Comparison of ENCODE assay signal across 11 cellular contexts in the genomic region with DNA sequence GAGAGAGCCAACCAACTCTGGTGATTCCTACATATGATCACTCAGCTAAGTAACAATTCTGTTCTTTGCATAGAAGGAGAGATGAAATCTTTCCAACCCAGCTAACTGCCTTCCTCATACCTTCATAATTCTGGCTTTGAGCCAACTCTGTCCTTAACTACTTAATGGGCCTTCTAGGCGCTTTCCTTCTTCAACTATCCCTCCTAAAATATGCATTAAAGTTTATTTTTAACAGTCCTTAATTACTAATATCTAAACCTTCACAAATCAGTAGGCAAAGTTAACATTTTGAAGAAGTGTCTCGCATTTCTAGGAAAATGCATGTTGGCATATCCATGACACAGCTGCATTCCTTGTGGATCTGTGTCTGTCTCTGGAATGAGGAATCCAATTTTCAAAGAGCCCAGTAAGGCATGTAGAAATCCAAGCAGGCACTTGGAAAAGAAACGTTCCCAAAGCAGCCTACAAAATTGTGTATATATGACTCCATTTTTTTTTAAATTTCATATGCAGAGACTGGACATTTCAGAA.
DNase-seq lines count a peak whose midpoint lies in the region; ATAC-seq and TF ChIP-seq lines count a peak whose summit lies in the region.
"Had no signal": no experiment of that assay in that cellular context is flagged by ENCODE, and none has a peak within 500 bp of the region (broad histone marks: within the 10 kb centered on the region; RNA-seq: fewer than 3 reads in every experiment).

No MANE protein-coding gene starts in this region.

- peak; percentile 20 for DNase-seq in NCI-H82 (lab: John Stamatoyannopoulos, UW)
- no peak for DNase-seq in NCI-H82 treated with DMSO at 0.1 percent for 48 hours (lab: John Stamatoyannopoulos, UW; ENCODE audit: unreplicated experiment)
- peak; percentile 63 for DNase-seq in RPMI7951 (ENCODE audit: low read depth)
- DNase-seq in fibroblast of the aortic adventitia (ENCODE audit: low read depth), result peak; percentile 34
- DNase-seq in stromal cell of bone marrow (ENCODE audit: low read depth), result peak; percentile 21
- DNase-seq in ACHN, result no peak
- DNase-seq in NCI-H2081 treated with DMSO at 0.1 percent for 48 hours (lab: John Stamatoyannopoulos, UW), result no peak
- DNase-seq in left ventricle myocardium superior, result no peak
- DNase-seq: NCI-H1930, pancreas, T-helper 2 cell had no signal

- in situ Hi-C loops in ACHN (cut with HindIII; ENCODE audit: low pct_ligation_motif_present, low pct_unique_long_range_greater_than_20kb, low sequenced_read_pairs), result no loop called here

- ATAC-seq in left ventricle myocardium superior, result no peak

- intact Hi-C loops in left ventricle myocardium superior (cut with micrococcal nuclease), result no loop called here

- H3K4me3 ChIP-seq in fibroblast of the aortic adventitia (ENCODE audit: low read depth, low read length), result no peak overlapping the region
- H3K4me3 ChIP-seq: pancreas had no signal

- no peak for TF ChIP-seq CTCF in fibroblast of the aortic adventitia (IDR thresholded peaks at IDR 0.05; ENCODE audit: insufficient read depth, low read length)

Comparison
In these comparisons a context has a peak if more than half of its experiments do, and no peak if none do; other contexts are left out.
1. DNase-seq: peak in NCI-H82 (single experiment), RPMI7951 (single experiment), fibroblast of the aortic adventitia (single experiment) and stromal cell of bone marrow (single experiment); none in NCI-H82 treated with DMSO at 0.1 percent for 48 hours (single experiment), ACHN (single experiment), NCI-H2081 treated with DMSO at 0.1 percent for 48 hours (single experiment) and left ventricle myocardium superior (single experiment).